In genomic region chr10:103147645-103148044, GRCh38 we compare ENCODE assay signal across 16 cellular contexts. TPM values are rescaled to one million over a fixed set of nuclear protein-coding genes. Genes with fewer than 3 reads are reported as not detected.
A peak's percentile ranks its signal among the peaks of the same experiment; 100 is the strongest.
DNase-seq lines count a peak whose midpoint lies in the region; ATAC-seq and TF ChIP-seq lines count a peak whose summit lies in the region.
"Had no signal": no experiment of that assay in that cellular context is flagged by ENCODE, and none has a peak within 500 bp of the region (broad histone marks: within the 10 kb centered on the region; RNA-seq: fewer than 3 reads in every experiment).

No MANE protein-coding gene starts in this region.

- H3K27ac ChIP-seq in thyroid gland = peak overlapping the region in 2 of 3 donors; percentile 69 to 73

- no peaks in the 10 kb centered on the region for H3K9me3 ChIP-seq in thyroid gland

- TF ChIP-seq EP300 in Ishikawa (IDR thresholded peaks at IDR 0.05; ENCODE audit: borderline replicate concordance) = no peak

- intact Hi-C loops in thyroid gland (cut with DNase I) = no loop called here

- no peak for TF ChIP-seq POLR2A in thyroid gland (IDR thresholded peaks at IDR 0.05)

- DNase-seq in MV-4-11 (lab: John Stamatoyannopoulos, UW) = peak; percentile 64
- peak; percentile 49 for DNase-seq in fibroblast of gingiva (ENCODE audit: low read depth)
- DNase-seq in thyroid gland = no peak
- DNase-seq in EL = no peak
- DNase-seq: ACHN; C1 segment of cervical spinal cord; CD8-positive, alpha-beta memory T cell; DMS79; NCI-H1417 treated with DMSO at 0.1 percent for 48 hours; NCI-H187 treated with DMSO at 0.1 percent for 48 hours; NCI-H526; SW 1271 had no signal

- no peak for ATAC-seq in GM21528 (IDR thresholded peaks at IDR 0.05; ENCODE audit: low FRiP score, unreplicated experiment)
- no peak for ATAC-seq in GM18909 (IDR thresholded peaks at IDR 0.05; ENCODE audit: poor library complexity, unreplicated experiment)
- ATAC-seq: Right ventricle myocardium inferior had no signal

- no peaks in the 10 kb centered on the region for H3K36me3 ChIP-seq in thyroid gland

- no peak for TF ChIP-seq CTCF in thyroid gland (IDR thresholded peaks at IDR 0.05)

- no peak for TF ChIP-seq RAD21 in Ishikawa (IDR thresholded peaks at IDR 0.05; ENCODE audit: low read depth)

- H3K27me3 ChIP-seq in thyroid gland = no peaks in the 10 kb centered on the region

- peaks cover 41 to 60% of the 10 kb centered on the region in 2 donors for H3K4me1 ChIP-seq in thyroid gland

- no peak overlapping the region for H3K4me3 ChIP-seq in thyroid gland (replicated peaks in 1 of 3)

- WGBS in thyroid gland, 2 donors = 95 to 97% methylated on average over 4 of the region's 4 CpGs

TF ChIP-seq in Ishikawa, 13 proteins besides CTCF, POLR2A, EP300 and RAD21:
- TF ChIP-seq CEBPB (IDR thresholded peaks at IDR 0.05) = peak; percentile 42
- no peak for TF ChIP-seq EGR1 (IDR thresholded peaks at IDR 0.05)

RNA-seq across cellular contexts. Expression of gene NT5C2, which starts 45.4 kb away (rescaled TPM):
- 100 to 1,000 TPM; 194 to 238 (median 214) TPM for total RNA-seq in thyroid gland

Comparison
In these comparisons a context has a peak if more than half of its experiments do, and no peak if none do; other contexts are left out.
1. DNase-seq: peak in MV-4-11 (single experiment) and fibroblast of gingiva (single experiment); none in thyroid gland (0 of 2) and EL (single experiment).